In genomic region chr22:31626427-31627150, GRCh38 we compare ENCODE assay signal across 9 cellular contexts. TPM values are rescaled to one million over a fixed set of nuclear protein-coding genes. Genes with fewer than 3 reads are reported as not detected.
DNase-seq lines count a peak whose midpoint lies in the region; ATAC-seq and TF ChIP-seq lines count a peak whose summit lies in the region.
"Had no signal": no experiment of that assay in that cellular context is flagged by ENCODE, and none has a peak within 500 bp of the region (broad histone marks: within the 10 kb centered on the region; RNA-seq: fewer than 3 reads in every experiment).

No MANE protein-coding gene starts in this region.

- peak overlapping the region; percentile 100 for H4K8ac ChIP-seq in neuronal stem cell (ENCODE audit: low read depth, low read length)

- H3K9me2 ChIP-seq in OCI-LY1 (ENCODE audit: low read depth, low read length): no peaks in the 10 kb centered on the region

- peak overlapping the region; percentile 63 for H3K14ac ChIP-seq in neuronal stem cell (ENCODE audit: low read length)

- no peaks in the 10 kb centered on the region for H3K27me3 Mint-ChIP-seq in CD4-positive, alpha-beta T cell
- no peaks in the 10 kb centered on the region for H3K27me3 Mint-ChIP-seq in effector memory CD8-positive, alpha-beta T cell

- H4K91ac ChIP-seq in neuronal stem cell (ENCODE audit: low read depth, low read length, poor library complexity): peak overlapping the region; percentile 79

- H2BK12ac ChIP-seq in neuronal stem cell (ENCODE audit: low read length): no peak overlapping the region

- CTCF ChIA-PET in CD4-positive, alpha-beta T cell (lab: Charles Lee): no interaction called here

- peak overlapping the region; percentile 41; the same call in 1 of the 2 replicates for H3K4me2 ChIP-seq in OCI-LY1 (ENCODE audit: low read length)
- H3K4me2 ChIP-seq in neuronal stem cell (ENCODE audit: insufficient read depth, low read length, poor library complexity, severe bottlenecking): no peak overlapping the region

- peaks cover 43% of the 10 kb centered on the region for H3K79me1 ChIP-seq in neuronal stem cell (ENCODE audit: low read depth, low read length)

- peaks cover 7% of the 10 kb centered on the region for H3K36me3 Mint-ChIP-seq in CD4-positive, alpha-beta T cell (ENCODE audit: low read depth)
- peaks cover 26% of the 10 kb centered on the region for H3K36me3 Mint-ChIP-seq in effector memory CD8-positive, alpha-beta T cell (ENCODE audit: insufficient read depth)

- no peaks in the 10 kb centered on the region for H3K9me3 ChIP-seq in CD4-positive, alpha-beta T cell (ENCODE audit: control insufficient read depth, low read length)
- H3K9me3 ChIP-seq in OCI-LY1 (ENCODE audit: low read length) (no peaks in the 10 kb centered on the region), neuronal stem cell (replicated peaks in 1 of 2; ENCODE audit: control insufficient read depth in 2 of 2, insufficient read depth in 1 of 2, low read depth in 1 of 2, low read length in 2 of 2) (no peaks in the 10 kb centered on the region)

- peak overlapping the region; percentile 94 for H3K27ac Mint-ChIP-seq in CD4-positive, alpha-beta T cell
- H3K27ac Mint-ChIP-seq in effector memory CD8-positive, alpha-beta T cell: peak overlapping the region; percentile 90 to 91

- no peaks in the 10 kb centered on the region for H4K20me1 ChIP-seq in OCI-LY1 (ENCODE audit: insufficient read depth, low read length)

- peak overlapping the region; percentile 32 for H3K27ac ChIP-seq in CD4-positive, alpha-beta T cell (ENCODE audit: low read depth, low read length)
- H3K27ac ChIP-seq in OCI-LY1 (ENCODE audit: low read depth, low read length, poor library complexity, severe bottlenecking) (peak overlapping the region; percentile 63), neuronal stem cell (replicated peaks; ENCODE audit: low read length) (peak overlapping the region; percentile 35)

- H3K27me3 ChIP-seq in CD4-positive, alpha-beta T cell (ENCODE audit: control insufficient read depth, insufficient read depth, low read length): no peaks in the 10 kb centered on the region
- H3K27me3 ChIP-seq in OCI-LY1 (ENCODE audit: insufficient read depth, low read length) (no peaks in the 10 kb centered on the region), neuronal stem cell (ENCODE audit: control insufficient read depth in 3 of 3, insufficient read depth in 3 of 3, low read depth in 1 of 3, low read length in 3 of 3) (no peaks in the 10 kb centered on the region)

- H3K4me1 ChIP-seq in OCI-LY1 (ENCODE audit: insufficient read depth, low read length, severe bottlenecking): peaks cover 36% of the 10 kb centered on the region
- H3K4me1 ChIP-seq in neuronal stem cell (ENCODE audit: control insufficient read depth in 2 of 2, insufficient read depth in 1 of 2, low read depth in 1 of 2, low read length in 2 of 2): peaks cover 22 to 39% of the 10 kb centered on the region in 2 donors

- no peaks in the 10 kb centered on the region for H3K79me2 ChIP-seq in OCI-LY1 (ENCODE audit: insufficient read depth, low read length)

- H3K36me3 ChIP-seq in OCI-LY1 (ENCODE audit: insufficient read depth, low read length) (peaks cover 32% of the 10 kb centered on the region; the same call in 1 of the 2 replicates), neuronal stem cell (replicated peaks in 1 of 2; ENCODE audit: control insufficient read depth in 2 of 2, insufficient read depth in 2 of 2, low read length in 2 of 2) (peaks cover 13 to 17% of the 10 kb centered on the region in 2 donors)

- POLR2A ChIA-PET in CD4-positive, alpha-beta T cell (lab: Charles Lee): no interaction called here

- no peak overlapping the region for H2AFZ ChIP-seq in OCI-LY1 (ENCODE audit: low read length)
- H2AFZ ChIP-seq in neuronal stem cell (ENCODE audit: low read length): no peak overlapping the region

- no peak for TF ChIP-seq CTCF in CD4-positive, alpha-beta T cell (IDR thresholded peaks at IDR 0.05)
- TF ChIP-seq CTCF in OCI-LY1 (IDR thresholded peaks at IDR 0.05; ENCODE audit: low read length): no peak

- intact Hi-C loops in CD4-positive, alpha-beta T cell (cut with DNase I, micrococcal nuclease): no loop called here

- peak overlapping the region; percentile 70 for H2BK15ac ChIP-seq in neuronal stem cell (ENCODE audit: low read length)

- H3K18ac ChIP-seq in neuronal stem cell (ENCODE audit: low read length): peak overlapping the region; percentile 93

- peak overlapping the region; percentile 25 for H3K4me3 Mint-ChIP-seq in CD4-positive, alpha-beta T cell
- H3K4me3 Mint-ChIP-seq in effector memory CD8-positive, alpha-beta T cell: no peak overlapping the region

- H3K9me3 Mint-ChIP-seq in CD4-positive, alpha-beta T cell: no peaks in the 10 kb centered on the region
- no peaks in the 10 kb centered on the region for H3K9me3 Mint-ChIP-seq in effector memory CD8-positive, alpha-beta T cell

- H3K9ac ChIP-seq in OCI-LY1 (ENCODE audit: low read length): peak overlapping the region; percentile 17; the same call in 1 of the 2 replicates
- peak overlapping the region; percentile 89 for H3K9ac ChIP-seq in neuronal stem cell (ENCODE audit: low read depth, low read length, poor library complexity)

- DNase-seq in CD4-positive, alpha-beta T cell: no peak
- DNase-seq in effector memory CD8-positive, alpha-beta T cell: no peak
- DNase-seq in neuronal stem cell (ENCODE audit: low spot score): no peak
- no peak for DNase-seq in activated CD4-positive, alpha-beta T cell treated with anti-CD3 and anti-CD28 coated beads, Interleukin-2, amount 50 U/mL, for 1 hour
- DNase-seq: NCI-H1105 had no signal

- no peak overlapping the region for H3K4ac ChIP-seq in neuronal stem cell (ENCODE audit: low read length)

- ATAC-seq in CD4-positive, alpha-beta T cell (ENCODE audit: poor library complexity): no peak
- no peak for ATAC-seq in effector memory CD8-positive, alpha-beta T cell (replicated peaks)
- no peak for ATAC-seq in GM21390 (IDR thresholded peaks at IDR 0.05; ENCODE audit: unreplicated experiment)
- no peak for ATAC-seq in HG03196 (IDR thresholded peaks at IDR 0.05; ENCODE audit: unreplicated experiment)
- no peak for ATAC-seq in HG03159 (IDR thresholded peaks at IDR 0.05; ENCODE audit: unreplicated experiment)

- H3K4me3 ChIP-seq in OCI-LY1 (ENCODE audit: low read depth, low read length, poor library complexity, severe bottlenecking) (no peak overlapping the region), neuronal stem cell (ENCODE audit: low read length in 2 of 2) (no peak overlapping the region)

- WGBS in neuronal stem cell (ENCODE audit: extremely low coverage in 2 of 2, insufficient read length in 2 of 2, insufficient replicate concordance in 1 of 2), 2 donors: no CpG with 5 or more reads among the region's 15 CpGs

- peak overlapping the region; percentile 98 for H3K23ac ChIP-seq in neuronal stem cell (ENCODE audit: low read depth, low read length, poor library complexity)

- peaks cover 40% of the 10 kb centered on the region for H3K4me1 Mint-ChIP-seq in CD4-positive, alpha-beta T cell (ENCODE audit: low read depth)
- H3K4me1 Mint-ChIP-seq in effector memory CD8-positive, alpha-beta T cell (ENCODE audit: low read depth in 2 of 2): peaks cover 43 to 47% of the 10 kb centered on the region in 2 donors

- H2BK120ac ChIP-seq in neuronal stem cell (ENCODE audit: low read depth, low read length): no peak overlapping the region

- H2BK5ac ChIP-seq in neuronal stem cell (ENCODE audit: low read length): peak overlapping the region; percentile 91

- H2AK5ac ChIP-seq in neuronal stem cell (ENCODE audit: low read depth, low read length): peak overlapping the region; percentile 94

- 0 out of 2 replicates have a peak, but pooled peaks cover 2% of the 10 kb centered on the region for H3F3A ChIP-seq in OCI-LY1 (ENCODE audit: insufficient read depth, low read length)

RNA-seq across cellular contexts. Expression of gene PISD, which starts 35.4 kb away (rescaled TPM):
- total RNA-seq in CD4-positive, alpha-beta T cell: 10 to 100 TPM; 23.4 to 25.3 TPM
- 18.6 TPM for polyA plus RNA-seq in neuronal stem cell (2013, experiment 1 of 2)
- 18.6 TPM for polyA plus RNA-seq in neuronal stem cell (2013, experiment 2 of 2)
